Comparison of ENCODE assay signal across 15 cellular contexts in the genomic region with DNA sequence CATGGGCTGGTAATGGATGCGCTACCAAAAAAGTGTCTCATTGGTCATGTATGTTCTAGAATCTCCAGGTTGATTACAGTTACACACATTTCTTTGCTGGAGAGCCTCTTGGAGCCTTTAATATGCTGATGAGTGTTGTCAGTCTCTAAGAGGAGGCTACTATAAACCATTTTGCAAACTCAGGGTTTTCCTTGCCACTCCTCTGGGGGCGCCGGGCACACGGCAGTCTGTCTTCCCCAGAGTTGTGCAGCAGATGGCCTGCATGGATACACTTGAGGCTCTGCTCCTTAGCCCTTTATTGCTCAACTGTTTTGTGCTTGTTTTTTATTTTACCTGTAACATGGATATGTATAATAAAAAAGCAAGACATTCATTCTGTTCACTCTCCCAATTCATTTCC.
DNase-seq lines count a peak whose midpoint lies in the region; TF ChIP-seq lines count a peak whose summit lies in the region.
"Had no signal": no experiment of that assay in that cellular context is flagged by ENCODE, and none has a peak within 500 bp of the region (broad histone marks: within the 10 kb centered on the region; RNA-seq: fewer than 3 reads in every experiment).

No MANE protein-coding gene starts in this region.

- H3K9me3 Mint-ChIP-seq in endodermal cell: peaks cover 4% of the 10 kb centered on the region

- H3K4me2 ChIP-seq in OCI-LY1 (ENCODE audit: low read length): no peak overlapping the region

- no peak for TF ChIP-seq POLR2A in suprapubic skin (IDR thresholded peaks at IDR 0.05)

- H3K27ac ChIP-seq in OCI-LY1 (ENCODE audit: low read depth, low read length, poor library complexity, severe bottlenecking) (no peak overlapping the region), endodermal cell (ENCODE audit: low read depth, low read length) (no peak overlapping the region), suprapubic skin (no peak overlapping the region)

- H3K4me3 ChIP-seq in HAP-1: no peak overlapping the region
- H3K4me3 ChIP-seq in OCI-LY1 (ENCODE audit: low read depth, low read length, poor library complexity, severe bottlenecking): no peak overlapping the region
- H3K4me3 ChIP-seq in endodermal cell (ENCODE audit: low read length): no peak overlapping the region
- H3K4me3 ChIP-seq in suprapubic skin: no peak overlapping the region

- H3K9me3 ChIP-seq in HAP-1: no peaks in the 10 kb centered on the region; the same call in 1 of the 2 replicates
- H3K9me3 ChIP-seq in OCI-LY1 (ENCODE audit: low read length): no peaks in the 10 kb centered on the region
- peaks cover under 1% of the 10 kb centered on the region for H3K9me3 ChIP-seq in endodermal cell (ENCODE audit: control insufficient read depth, low read length)
- H3K9me3 ChIP-seq in suprapubic skin: no peaks in the 10 kb centered on the region

- 79 to 84% methylated on average over 3 to 4 of the region's 4 CpGs for WGBS in endodermal cell (ENCODE audit: insufficient coverage in 1 of 2, insufficient read length in 1 of 2), 2 experiments
- 90% methylated on average over 4 of the region's 4 CpGs for WGBS in suprapubic skin

- H3K9me2 ChIP-seq in OCI-LY1 (ENCODE audit: low read depth, low read length): no peaks in the 10 kb centered on the region

- H3K9ac ChIP-seq in OCI-LY1 (ENCODE audit: low read length) (no peak overlapping the region), endodermal cell (ENCODE audit: extremely low read depth, low read length, poor library complexity, severe bottlenecking) (no peak overlapping the region)

- H3K36me3 ChIP-seq in HAP-1 (replicated peaks): no peaks in the 10 kb centered on the region
- no peaks in the 10 kb centered on the region for H3K36me3 ChIP-seq in OCI-LY1 (ENCODE audit: insufficient read depth, low read length)
- H3K36me3 ChIP-seq in endodermal cell (ENCODE audit: control insufficient read depth, insufficient read depth, low read length): no peaks in the 10 kb centered on the region
- H3K36me3 ChIP-seq in suprapubic skin: no peaks in the 10 kb centered on the region

- peak; percentile 10; the same call in 1 of the 2 replicates for TF ChIP-seq CTCF in OCI-LY1 (IDR thresholded peaks at IDR 0.05; ENCODE audit: low read length)
- peak; percentile 49 for TF ChIP-seq CTCF in endodermal cell (conservative IDR thresholded peaks at IDR 0.05)
- no peak for TF ChIP-seq CTCF in GM10266 (IDR thresholded peaks at IDR 0.05; ENCODE audit: control insufficient read depth, insufficient read depth, low read depth, missing control alignments)
- TF ChIP-seq CTCF in suprapubic skin (IDR thresholded peaks at IDR 0.05): no peak

- no peaks in the 10 kb centered on the region for H4K20me1 ChIP-seq in OCI-LY1 (ENCODE audit: insufficient read depth, low read length)

- TF ChIP-seq EP300 in suprapubic skin (IDR thresholded peaks at IDR 0.05): no peak

- H3K27me3 Mint-ChIP-seq in endodermal cell (ENCODE audit: insufficient read depth): peaks cover 2% of the 10 kb centered on the region
- H3K27me3 Mint-ChIP-seq: B cell had no signal

- H3K27me3 ChIP-seq in HAP-1 (ENCODE audit: low read depth) (no peaks in the 10 kb centered on the region), OCI-LY1 (ENCODE audit: insufficient read depth, low read length) (no peaks in the 10 kb centered on the region), endodermal cell (ENCODE audit: control insufficient read depth, insufficient read depth, low read length, poor library complexity, severe bottlenecking) (no peaks in the 10 kb centered on the region), suprapubic skin (no peaks in the 10 kb centered on the region)

- no peaks in the 10 kb centered on the region for H3K79me2 ChIP-seq in OCI-LY1 (ENCODE audit: insufficient read depth, low read length)

- no peak overlapping the region for H2AFZ ChIP-seq in OCI-LY1 (ENCODE audit: low read length)

- no peaks in the 10 kb centered on the region for H3K4me1 Mint-ChIP-seq in endodermal cell
- H3K4me1 Mint-ChIP-seq: B cell had no signal

- H3K4me1 ChIP-seq in HAP-1 (no peaks in the 10 kb centered on the region), OCI-LY1 (ENCODE audit: insufficient read depth, low read length, severe bottlenecking) (no peaks in the 10 kb centered on the region), endodermal cell (ENCODE audit: control insufficient read depth, insufficient read depth, low read length) (no peaks in the 10 kb centered on the region), suprapubic skin (no peaks in the 10 kb centered on the region)

- H3K36me3 Mint-ChIP-seq in endodermal cell (ENCODE audit: low read depth): peaks cover under 1% of the 10 kb centered on the region

- peak; percentile 79 for DNase-seq in DMS 273 (lab: John Stamatoyannopoulos, UW; ENCODE audit: unreplicated experiment)
- peak; percentile 14 to 23 for DNase-seq in HAP-1 (ENCODE audit: low spot score in 2 of 2)
- no peak for DNase-seq in endodermal cell
- DNase-seq in NCI-H146 (lab: John Stamatoyannopoulos, UW): no peak
- no peak for DNase-seq in GM10266 (ENCODE audit: extremely low spot score)
- no peak for DNase-seq in suprapubic skin (ENCODE audit: low spot score in 2 of 2)
- DNase-seq: Calu3; CD4-positive, alpha-beta T cell; KG1; NCI-H1105; NCI-H2029; NCI-H226; NCI-H748 treated with DMSO at 0.1 percent for 48 hours had no signal

- H3F3A ChIP-seq in OCI-LY1 (ENCODE audit: insufficient read depth, low read length): no peaks in the 10 kb centered on the region

- in situ Hi-C loops in HAP-1 (cut with MboI; ENCODE audit: low sequenced_read_pairs): no loop called here

- no peak overlapping the region for H3K4me3 Mint-ChIP-seq in endodermal cell
- H3K4me3 Mint-ChIP-seq: B cell; CD4-positive, alpha-beta T cell had no signal

- no peak overlapping the region for H3K27ac Mint-ChIP-seq in endodermal cell
- H3K27ac Mint-ChIP-seq: B cell; CD4-positive, alpha-beta T cell had no signal

Comparison
In these comparisons a context has a peak if more than half of its experiments do, and no peak if none do; other contexts are left out.
1. DNase-seq: peak in DMS 273 (single experiment) and HAP-1 (2 of 2); none in endodermal cell (single experiment), NCI-H146 (single experiment), GM10266 (single experiment) and suprapubic skin (0 of 2).
2. CTCF ChIP-seq: peak in OCI-LY1 (single experiment) and endodermal cell (single experiment); none in GM10266 (single experiment) and suprapubic skin (0 of 2).